In the genomic region with DNA sequence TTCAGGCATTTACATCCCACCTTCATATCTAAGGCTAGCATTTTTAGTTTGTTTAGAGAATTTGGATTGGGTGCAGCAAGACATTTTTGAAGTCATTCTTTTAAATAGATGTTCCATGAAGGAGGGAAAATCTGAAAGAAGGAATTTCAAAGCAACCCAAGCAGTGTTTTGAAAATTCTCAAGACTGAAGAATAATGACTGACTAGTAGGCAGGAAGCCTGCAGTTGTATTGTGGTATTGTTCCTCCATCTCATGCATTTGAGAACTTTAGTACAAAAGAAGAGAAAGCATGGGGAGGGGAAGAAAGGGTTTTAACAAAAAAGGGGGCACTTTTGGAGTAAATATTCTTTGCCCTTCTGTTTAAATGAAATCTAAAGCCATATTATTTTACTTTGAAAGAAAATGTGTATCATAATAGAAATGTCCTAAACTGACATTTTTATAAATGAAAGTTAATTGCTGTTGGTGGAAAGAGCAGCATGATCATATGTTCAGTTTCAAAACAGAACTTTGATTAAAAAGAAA, we compare ENCODE assay signal across 17 cellular contexts. TPM values are rescaled to one million over a fixed set of nuclear protein-coding genes. Genes with fewer than 3 reads are reported as not detected.
A peak's percentile ranks its signal among the peaks of the same experiment; 100 is the strongest.
DNase-seq lines count a peak whose midpoint lies in the region; ATAC-seq and TF ChIP-seq lines count a peak whose summit lies in the region.
"Had no signal": no experiment of that assay in that cellular context is flagged by ENCODE, and none has a peak within 500 bp of the region (broad histone marks: within the 10 kb centered on the region; RNA-seq: fewer than 3 reads in every experiment).

No MANE protein-coding gene starts in this region.

- H3K4me1 Mint-ChIP-seq in stimulated activated naive CD8-positive, alpha-beta T cell treated with anti-CD3 and anti-CD28 coated beads, Interleukin-15, amount 100 ng/mL, for 72 hours, result peaks cover 85% of the 10 kb centered on the region

- no peak overlapping the region for H3K9ac ChIP-seq in OCI-LY3 (ENCODE audit: low read length)

- ATAC-seq in heart left ventricle (no peak), GM19452 (IDR thresholded peaks at IDR 0.05; ENCODE audit: unreplicated experiment) (no peak)
- ATAC-seq in stimulated activated naive CD8-positive, alpha-beta T cell treated with anti-CD3 and anti-CD28 coated beads, Interleukin-15, amount 100 ng/mL, for 72 hours, result no peak
- no peak for ATAC-seq in activated CD4-positive, CD25-positive, alpha-beta regulatory T cell treated with anti-CD3 and anti-CD28 coated beads, Interleukin-2, amount 50 U/mL, for 24 hours

- peaks cover 100% of the 10 kb centered on the region for H3K79me2 ChIP-seq in OCI-LY3 (ENCODE audit: low read length)

- TF ChIP-seq CTCF in left ventricle myocardium inferior (IDR thresholded peaks at IDR 0.05; ENCODE audit: borderline replicate concordance), result peak; percentile 9
- TF ChIP-seq CTCF in heart left ventricle (IDR thresholded peaks at IDR 0.05), result no peak
- no peak for TF ChIP-seq CTCF in OCI-LY3 (IDR thresholded peaks at IDR 0.05; ENCODE audit: low read depth, low read length)
- TF ChIP-seq CTCF in cardiac fibroblast (IDR thresholded peaks at IDR 0.05; ENCODE audit: low read depth, low read length), result peak; percentile 4
- TF ChIP-seq CTCF in GM13976 (IDR thresholded peaks at IDR 0.05; ENCODE audit: borderline replicate concordance, control extremely low read depth, extremely low read depth, insufficient read depth, missing control alignments), result no peak

- peak overlapping the region; percentile 80 to 85 for H3K4me3 Mint-ChIP-seq in stimulated activated naive CD8-positive, alpha-beta T cell treated with anti-CD3 and anti-CD28 coated beads, Interleukin-15, amount 100 ng/mL, for 72 hours

- H3K4me3 ChIP-seq in left ventricle myocardium inferior, result no peak overlapping the region
- H3K4me3 ChIP-seq in heart left ventricle, result no peak overlapping the region
- H3K4me3 ChIP-seq in OCI-LY3 (ENCODE audit: low read length), result no peak overlapping the region
- H3K4me3 ChIP-seq in cardiac fibroblast (replicated peaks in 1 of 2; ENCODE audit: low read depth in 2 of 2, low read length in 2 of 2), result no peak overlapping the region
- H3K4me3 ChIP-seq: adrenal gland, upper lobe of left lung had no signal

- peaks cover 82% of the 10 kb centered on the region for H3K4me1 ChIP-seq in left ventricle myocardium inferior
- H3K4me1 ChIP-seq in heart left ventricle, result peaks cover 0 to 58% (median 27%) of the 10 kb centered on the region in 12 donors
- peaks cover 52% of the 10 kb centered on the region for H3K4me1 ChIP-seq in OCI-LY3 (ENCODE audit: low read length)

- H3K9me3 Mint-ChIP-seq in stimulated activated naive CD8-positive, alpha-beta T cell treated with anti-CD3 and anti-CD28 coated beads, Interleukin-15, amount 100 ng/mL, for 72 hours, result no peaks in the 10 kb centered on the region

- H3K4me2 ChIP-seq in OCI-LY3 (ENCODE audit: low read length), result peak overlapping the region; percentile 60; the same call in 1 of the 2 replicates

- no peak overlapping the region for H2AFZ ChIP-seq in OCI-LY3 (ENCODE audit: low read depth, low read length)

- in situ Hi-C loops in GM13976 (cut with MboI; ENCODE audit: low sequenced_read_pairs, unreplicated experiment), result no loop called here

- intact Hi-C loops in left ventricle myocardium inferior (cut with micrococcal nuclease), result loop anchor here (10.0 kb wide), 1 partner anchor 107 kb away; no protein-coding TSS in a partner anchor
- intact Hi-C loops in heart left ventricle (cut with DNase I), result loop anchor here in 8 of 10 donors (5.0 to 10.0 kb wide), 9 partner anchors 39 to 313 kb away; no protein-coding TSS in a partner anchor

- H3K27me3 ChIP-seq in left ventricle myocardium inferior (ENCODE audit: low read depth) (no peaks in the 10 kb centered on the region), heart left ventricle (no peaks in the 10 kb centered on the region), OCI-LY3 (ENCODE audit: low read depth, low read length) (no peaks in the 10 kb centered on the region)
- H3K27me3 ChIP-seq: adrenal gland, upper lobe of left lung had no signal

- DNase-seq in left ventricle myocardium inferior, result no peak
- no peak for DNase-seq in heart left ventricle
- DNase-seq in cardiac fibroblast (ENCODE audit: low read depth in 2 of 2), result no peak
- DNase-seq in stimulated activated naive CD8-positive, alpha-beta T cell treated with anti-CD3 and anti-CD28 coated beads, Interleukin-15, amount 100 ng/mL, for 72 hours, result no peak
- DNase-seq in GM13976 (ENCODE audit: low spot score), result no peak
- DNase-seq: adrenal gland; cerebellar nuclear complex; glutamatergic neuron; islet precursor cell; NCI-H1105 treated with DMSO at 0.1 percent for 48 hours; NCI-H2227 treated with DMSO at 0.1 percent for 48 hours; stimulated activated CD4-positive, alpha-beta T cell treated with anti-CD3 and anti-CD28 coated beads, Interleukin-1b, Interleukin-23, amount 100 ng/mL, for 48 hours; SW 1271; upper lobe of left lung had no signal

- TF ChIP-seq POLR2A in heart left ventricle (IDR thresholded peaks at IDR 0.05), result no peak

- H3K27ac ChIP-seq in left ventricle myocardium inferior (replicated peaks), result no peak overlapping the region
- peak overlapping the region in 1 of 12 donors; percentile 17 for H3K27ac ChIP-seq in heart left ventricle
- H3K27ac ChIP-seq in OCI-LY3 (ENCODE audit: low read length), result peak overlapping the region; percentile 10
- H3K27ac ChIP-seq: adrenal gland, upper lobe of left lung had no signal

- H3K9me3 ChIP-seq in left ventricle myocardium inferior (replicated peaks) (no peaks in the 10 kb centered on the region), heart left ventricle (no peaks in the 10 kb centered on the region), OCI-LY3 (ENCODE audit: insufficient read depth, low read length) (no peaks in the 10 kb centered on the region)
- H3K9me3 ChIP-seq: adrenal gland, upper lobe of left lung had no signal

- peak overlapping the region; percentile 80 to 95 for H3K27ac Mint-ChIP-seq in stimulated activated naive CD8-positive, alpha-beta T cell treated with anti-CD3 and anti-CD28 coated beads, Interleukin-15, amount 100 ng/mL, for 72 hours

- H3K27me3 Mint-ChIP-seq in stimulated activated naive CD8-positive, alpha-beta T cell treated with anti-CD3 and anti-CD28 coated beads, Interleukin-15, amount 100 ng/mL, for 72 hours, result no peaks in the 10 kb centered on the region

- no peaks in the 10 kb centered on the region for H3K36me3 ChIP-seq in left ventricle myocardium inferior
- H3K36me3 ChIP-seq in heart left ventricle, result no peaks in the 10 kb centered on the region
- H3K36me3 ChIP-seq in OCI-LY3 (replicated peaks; ENCODE audit: low read depth, low read length), result peaks cover 55% of the 10 kb centered on the region
- H3K36me3 ChIP-seq: adrenal gland, upper lobe of left lung had no signal

- H4K20me1 ChIP-seq in OCI-LY3 (ENCODE audit: insufficient read depth, low read length), result peaks cover 92% of the 10 kb centered on the region

RNA-seq across cellular contexts. Expression of a gene that starts 6.6 kb away (rescaled TPM):
- total RNA-seq in left ventricle myocardium inferior (23.8 TPM), heart left ventricle (10 to 100 TPM; 19.4 to 39.3 (median 26.6) TPM)
- 10 to 100 TPM in 1 of 2 donors, 1 to 10 TPM in 1; 6.7 to 18.1 TPM for polyA plus RNA-seq in heart left ventricle

Comparison
In these comparisons a context has a peak if more than half of its experiments do, and no peak if none do; other contexts are left out.
1. CTCF ChIP-seq: peak in left ventricle myocardium inferior (single experiment) and cardiac fibroblast (single experiment); none in heart left ventricle (0 of 12), OCI-LY3 (single experiment) and GM13976 (single experiment).